9 cellular contexts compared by ENCODE assay signal in the genomic region with DNA sequence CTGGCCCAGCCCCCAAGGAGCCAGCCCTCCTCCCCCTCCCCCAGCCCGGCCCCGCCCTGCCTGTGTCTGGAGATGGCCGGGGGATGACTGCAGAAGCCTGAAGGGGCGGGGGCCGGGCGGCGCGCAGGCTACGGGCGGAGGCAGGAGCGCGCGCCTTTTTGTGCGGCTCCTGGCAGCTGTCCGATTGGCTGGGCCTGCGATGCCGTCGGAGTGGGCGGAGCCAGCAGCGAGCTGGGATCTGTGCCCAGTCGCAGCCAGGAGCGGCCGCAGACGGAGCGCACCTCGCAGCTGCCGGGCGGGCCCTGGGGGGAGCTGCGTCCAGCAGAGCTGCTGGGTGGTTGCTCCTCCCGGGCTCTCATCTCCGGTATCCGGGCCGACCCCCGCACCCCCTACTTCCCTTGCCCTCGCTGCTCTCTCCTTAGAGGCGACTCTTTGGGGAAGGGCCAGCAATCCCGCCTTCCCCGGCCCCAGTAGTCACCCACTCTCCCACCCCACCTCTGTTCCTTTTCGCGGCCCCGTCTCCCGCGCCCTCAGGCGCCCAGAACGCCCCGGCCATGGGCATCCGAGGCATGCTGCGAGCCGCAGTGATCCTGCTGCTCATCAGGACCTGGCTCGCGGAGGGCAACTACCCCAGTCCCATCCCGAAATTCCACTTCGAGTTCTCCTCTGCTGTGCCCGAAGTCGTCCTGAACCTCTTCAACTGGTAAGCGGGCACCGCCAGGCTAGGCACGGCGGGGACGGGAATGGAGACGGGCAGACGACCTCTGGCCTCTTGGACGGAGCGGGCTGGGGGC.
DNase-seq lines count a peak whose midpoint lies in the region; ATAC-seq and TF ChIP-seq lines count a peak whose summit lies in the region.
"Had no signal": no experiment of that assay in that cellular context is flagged by ENCODE, and none has a peak within 500 bp of the region (broad histone marks: within the 10 kb centered on the region; RNA-seq: fewer than 3 reads in every experiment).

A gene (plus strand): TSS at position 247 of the 794 bp plus-strand sequence. CDS start 308 bp downstream, at position 555.

- no peaks in the 10 kb centered on the region for H3K27me3 ChIP-seq in brain microvascular endothelial cell (replicated peaks)

- TF ChIP-seq CTCF in brain microvascular endothelial cell (IDR thresholded peaks at IDR 0.05; ENCODE audit: low read depth, low read length, missing control alignments) (no peak), nephron (IDR thresholded peaks at IDR 0.05; ENCODE audit: unreplicated experiment in 3 of 3) (no peak)

- peaks cover 23% of the 10 kb centered on the region for H3K27me3 Mint-ChIP-seq in nephron (ENCODE audit: low read depth)

- no peaks in the 10 kb centered on the region for H3K36me3 ChIP-seq in brain microvascular endothelial cell (replicated peaks)

- DNase-seq in HEK293T (ENCODE audit: extremely low spot score) (peak; percentile 72), NCI-H2196 (lab: John Stamatoyannopoulos, UW; ENCODE audit: unreplicated experiment) (peak; percentile 77), brain microvascular endothelial cell (peak; percentile 40), AG08396 (ENCODE audit: low spot score) (no peak), LoVo (ENCODE audit: low spot score) (no peak)

- H3K4me3 ChIP-seq in brain microvascular endothelial cell (ENCODE audit: low read depth, low read length) = peak within 1 kb of the TSS; percentile 17

- H3K27ac Mint-ChIP-seq in nephron = no peak within 1 kb of the TSS

- peak within 1 kb of the TSS; percentile 61 to 73 (median 69) for H3K4me3 Mint-ChIP-seq in nephron

- H3K36me3 Mint-ChIP-seq in nephron (ENCODE audit: low read depth) = no peaks in the 10 kb centered on the region

- POLR2A ChIA-PET in HEK293T (lab: Yijun Ruan, JAX) = no interaction called here

- no peak for ATAC-seq in HG03025 (IDR thresholded peaks at IDR 0.05; ENCODE audit: low FRiP score, unreplicated experiment)
- ATAC-seq in HG02623 (IDR thresholded peaks at IDR 0.05; ENCODE audit: unreplicated experiment) = no peak

- in situ Hi-C loops in brain microvascular endothelial cell (cut with HindIII; ENCODE audit: low pct_ligation_motif_present, low sequenced_read_pairs) = no loop called here

- no peak within 1 kb of the TSS for H3K27ac ChIP-seq in brain microvascular endothelial cell
- H3K27ac ChIP-seq: HL-60 had no signal

- CTCF ChIA-PET in HEK293T (lab: Yijun Ruan, JAX) = no interaction called here

- H3K9me3 Mint-ChIP-seq in nephron = peaks cover 10% of the 10 kb centered on the region

- no peaks in the 10 kb centered on the region for H3K4me1 Mint-ChIP-seq in nephron

TF ChIP-seq in HEK293T, 16 proteins besides CTCF, POLR2A, EP300 and RAD21:
- TF ChIP-seq CTBP1 (IDR thresholded peaks at IDR 0.05; ENCODE audit: borderline replicate concordance) = no peak
- no peak for TF ChIP-seq LEF1 (IDR thresholded peaks at IDR 0.05; ENCODE audit: borderline replicate concordance)
- no peak for TF ChIP-seq ELF4 (IDR thresholded peaks at IDR 0.05)
- no peak for TF ChIP-seq SUZ12 (IDR thresholded peaks at IDR 0.05)
- TF ChIP-seq TARDBP (IDR thresholded peaks at IDR 0.05) = no peak
- TF ChIP-seq ARNT (IDR thresholded peaks at IDR 0.05) = no peak
- TF ChIP-seq L3MBTL2 (conservative IDR thresholded peaks at IDR 0.05) = no peak
- TF ChIP-seq, protein P1, sequence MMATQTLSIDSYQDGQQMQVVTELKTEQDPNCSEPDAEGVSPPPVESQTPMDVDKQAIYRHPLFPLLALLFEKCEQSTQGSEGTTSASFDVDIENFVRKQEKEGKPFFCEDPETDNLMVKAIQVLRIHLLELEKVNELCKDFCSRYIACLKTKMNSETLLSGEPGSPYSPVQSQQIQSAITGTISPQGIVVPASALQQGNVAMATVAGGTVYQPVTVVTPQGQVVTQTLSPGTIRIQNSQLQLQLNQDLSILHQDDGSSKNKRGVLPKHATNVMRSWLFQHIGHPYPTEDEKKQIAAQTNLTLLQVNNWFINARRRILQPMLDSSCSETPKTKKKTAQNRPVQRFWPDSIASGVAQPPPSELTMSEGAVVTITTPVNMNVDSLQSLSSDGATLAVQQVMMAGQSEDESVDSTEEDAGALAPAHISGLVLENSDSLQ (IDR thresholded peaks at IDR 0.05) = no peak
- no peak for TF ChIP-seq FOXM1 (IDR thresholded peaks at IDR 0.05; ENCODE audit: borderline replicate concordance)
- no peak for TF ChIP-seq FOXK2 (IDR thresholded peaks at IDR 0.05)
- no peak for TF ChIP-seq SP1 (IDR thresholded peaks at IDR 0.05)
- no peak for TF ChIP-seq FOXA1 (IDR thresholded peaks at IDR 0.05)
- TF ChIP-seq BHLHE40 (IDR thresholded peaks at IDR 0.05; ENCODE audit: borderline replicate concordance) = no peak
- TF ChIP-seq ZNF384 (IDR thresholded peaks at IDR 0.05) = no peak
- no peak for TF ChIP-seq NFRKB (IDR thresholded peaks at IDR 0.05)
- no peak for TF ChIP-seq HDGF (IDR thresholded peaks at IDR 0.05; ENCODE audit: borderline replicate concordance)
TF ChIP-seq in HEK293T: peak in this region for 0.

Comparison
In these comparisons a context has a peak if more than half of its experiments do, and no peak if none do; other contexts are left out.
1. DNase-seq: peak in HEK293T (single experiment), NCI-H2196 (single experiment) and brain microvascular endothelial cell (single experiment); none in AG08396 (single experiment) and LoVo (single experiment).